In genomic region chr19:18193388-18194207, GRCh38 we compare ENCODE assay signal across 1 cellular context.
TF ChIP-seq lines count a peak whose summit lies in the region.

No MANE protein-coding gene starts in this region.

TF ChIP-seq in IMR-90, 13 proteins besides CTCF, POLR2A, EP300 and RAD21:
- no peak for TF ChIP-seq CEBPB (IDR thresholded peaks at IDR 0.05; ENCODE audit: low read depth, low read length)
- 0 out of 2 replicates have a peak, but pooled peaks have one; percentile 1 for TF ChIP-seq MXI1 (IDR thresholded peaks at IDR 0.05; ENCODE audit: borderline replicate concordance, low read depth, low read length)
TF ChIP-seq in IMR-90: peak in this region for 1.
